ENCODE assay signal across 1 cellular context in genomic region chr3:15955968-15956367, GRCh38.
TF ChIP-seq lines count a peak whose summit lies in the region.

No MANE protein-coding gene starts in this region.

TF ChIP-seq in H1, 55 proteins besides CTCF, POLR2A, EP300 and RAD21:
- no peak for TF ChIP-seq SIN3A (conservative IDR thresholded peaks at IDR 0.05 in 1 of 2, IDR thresholded peaks at IDR 0.05 in 1 of 2; ENCODE audit: low read depth in 1 of 2, low read length in 2 of 2)
- TF ChIP-seq EZH2 (IDR thresholded peaks at IDR 0.05; ENCODE audit: low read depth, low read length, severe bottlenecking): no peak
- TF ChIP-seq POLR2AphosphoS5 (IDR thresholded peaks at IDR 0.05; ENCODE audit: low read depth, low read length): no peak
- no peak for TF ChIP-seq TEAD4 (IDR thresholded peaks at IDR 0.05; ENCODE audit: low read depth, low read length)
- TF ChIP-seq ATF2 (IDR thresholded peaks at IDR 0.05; ENCODE audit: low read length): no peak
- TF ChIP-seq KDM1A (IDR thresholded peaks at IDR 0.05; ENCODE audit: borderline replicate concordance, low read length): no peak
- no peak for TF ChIP-seq TAF1 (IDR thresholded peaks at IDR 0.05; ENCODE audit: low read depth, low read length)
- no peak for TF ChIP-seq CBX5 (IDR thresholded peaks at IDR 0.05; ENCODE audit: low read depth, low read length)
- TF ChIP-seq KDM5A (IDR thresholded peaks at IDR 0.05; ENCODE audit: low read length): no peak
- no peak for TF ChIP-seq CREB1 (IDR thresholded peaks at IDR 0.05)
- TF ChIP-seq RNF2 (IDR thresholded peaks at IDR 0.05; ENCODE audit: borderline replicate concordance, low read depth, low read length, missing control alignments, poor library complexity, severe bottlenecking): no peak
- no peak for TF ChIP-seq YY1 (IDR thresholded peaks at IDR 0.05; ENCODE audit: low read depth, low read length)
- TF ChIP-seq PHF8 (conservative IDR thresholded peaks at IDR 0.05; ENCODE audit: low read depth, low read length): no peak
TF ChIP-seq in H1: peak in this region for 0.
